In genomic region chr11:73411031-73411430, GRCh38 we compare ENCODE assay signal across 1 cellular context.
TF ChIP-seq lines count a peak whose summit lies in the region.

No MANE protein-coding gene starts in this region.

TF ChIP-seq in GM23338, 12 proteins besides CTCF, POLR2A, EP300 and RAD21 (continued from another document):
- no peak for TF ChIP-seq ZNF462 (CRISPR knock-in tag; IDR thresholded peaks at IDR 0.05)
- no peak for TF ChIP-seq ZNF114 (CRISPR knock-in tag; IDR thresholded peaks at IDR 0.05)
- no peak for TF ChIP-seq REST (IDR thresholded peaks at IDR 0.05; ENCODE audit: unreplicated experiment)
- no peak for TF ChIP-seq STAT1 (IDR thresholded peaks at IDR 0.05; ENCODE audit: unreplicated experiment)
- TF ChIP-seq CREB1 (CRISPR knock-in tag; IDR thresholded peaks at IDR 0.05; ENCODE audit: low read depth): no peak
